11 cellular contexts compared by ENCODE assay signal in genomic region chr6:158772851-158773371, GRCh38. TPM values are rescaled to one million over a fixed set of nuclear protein-coding genes. Genes with fewer than 3 reads are reported as not detected.
DNase-seq lines count a peak whose midpoint lies in the region; ATAC-seq and TF ChIP-seq lines count a peak whose summit lies in the region.
"Had no signal": no experiment of that assay in that cellular context is flagged by ENCODE, and none has a peak within 500 bp of the region (broad histone marks: within the 10 kb centered on the region; RNA-seq: fewer than 3 reads in every experiment).

No MANE protein-coding gene starts in this region.

- CTCF ChIA-PET in Caco-2 (lab: Charles Lee): no interaction called here

- peaks cover 37% of the 10 kb centered on the region for H3K79me2 ChIP-seq in parathyroid adenoma

- no peak overlapping the region for H3K9ac ChIP-seq in parathyroid adenoma

- H3K4me1 ChIP-seq in Caco-2: no peaks in the 10 kb centered on the region
- H3K4me1 ChIP-seq in Peyer's patch: peaks cover 0 to 10% (median 0%) of the 10 kb centered on the region in 4 donors
- peaks cover 4 to 18% of the 10 kb centered on the region in 2 donors for H3K4me1 ChIP-seq in esophagus (ENCODE audit: control insufficient read depth in 2 of 2, insufficient read depth in 2 of 2, low read length in 1 of 2)
- H3K4me1 ChIP-seq in parathyroid adenoma: peaks cover 70% of the 10 kb centered on the region

- H3K9me3 ChIP-seq in Caco-2 (no peaks in the 10 kb centered on the region), Peyer's patch (no peaks in the 10 kb centered on the region), esophagus (ENCODE audit: control insufficient read depth in 2 of 2, insufficient read depth in 1 of 2, low read depth in 1 of 2, low read length in 1 of 2) (no peaks in the 10 kb centered on the region), parathyroid adenoma (ENCODE audit: control insufficient read depth, low read length) (no peaks in the 10 kb centered on the region)
- H3K9me3 ChIP-seq: neutrophil had no signal

- no peaks in the 10 kb centered on the region for H3K27me3 Mint-ChIP-seq in Caco-2 (ENCODE audit: insufficient read depth, unreplicated experiment)

- TF ChIP-seq CTCF in Caco-2 (IDR thresholded peaks at IDR 0.05; ENCODE audit: insufficient read depth in 1 of 2, low read depth in 1 of 2, low read length in 1 of 2, severe bottlenecking in 1 of 2, unreplicated experiment in 1 of 2): no peak
- TF ChIP-seq CTCF in Peyer's patch (IDR thresholded peaks at IDR 0.05): no peak
- TF ChIP-seq CTCF in parathyroid adenoma (IDR thresholded peaks at IDR 0.05): no peak

- POLR2A ChIA-PET in Caco-2 (lab: Charles Lee): no interaction called here

- TF ChIP-seq POLR2A in Peyer's patch (IDR thresholded peaks at IDR 0.05): no peak

- H3K4me3 Mint-ChIP-seq in Caco-2 (ENCODE audit: unreplicated experiment): no peak overlapping the region

- peak overlapping the region; percentile 77 for H3K27ac Mint-ChIP-seq in Caco-2 (ENCODE audit: unreplicated experiment)

- intact Hi-C loops in Caco-2 (cut with micrococcal nuclease; ENCODE audit: unreplicated experiment): no loop called here

- no peak overlapping the region for H2AFZ ChIP-seq in parathyroid adenoma

- H3K4me1 Mint-ChIP-seq in Caco-2 (ENCODE audit: low read depth, unreplicated experiment): peaks cover 12% of the 10 kb centered on the region

- H3K36me3 ChIP-seq in Caco-2 (ENCODE audit: control insufficient read depth, insufficient read depth, low read length): peaks cover 25% of the 10 kb centered on the region
- H3K36me3 ChIP-seq in Peyer's patch: peaks cover 0 to 87% (median 7%) of the 10 kb centered on the region in 3 donors
- H3K36me3 ChIP-seq in esophagus (ENCODE audit: control insufficient read depth in 2 of 2, insufficient read depth in 2 of 2, low read length in 1 of 2): peaks cover 36 to 72% of the 10 kb centered on the region in 2 donors
- H3K36me3 ChIP-seq in parathyroid adenoma (ENCODE audit: control insufficient read depth, insufficient read depth, low read length): no peaks in the 10 kb centered on the region

- WGBS in esophagus, 2 donors: 44 to 51% methylated on average over 6 of the region's 6 CpGs

- peak in 1 of 2 experiments; percentile 34 for DNase-seq in Caco-2
- DNase-seq in Peyer's patch: peak in 2 of 3 donors; percentile 62 to 83
- no peak for DNase-seq in activated CD4-positive, CD25-positive, alpha-beta regulatory T cell treated with anti-CD3 and anti-CD28 coated beads, Interleukin-2, amount 50 U/mL, for 72 hours
- DNase-seq in NCI-H345 (lab: John Stamatoyannopoulos, UW): no peak
- DNase-seq: NCI-H1048, SHP77 had no signal

- H3K36me3 Mint-ChIP-seq in Caco-2 (ENCODE audit: insufficient read depth, unreplicated experiment): peaks cover 100% of the 10 kb centered on the region

- H3K4me2 ChIP-seq in parathyroid adenoma (ENCODE audit: low read length): no peak overlapping the region

- H3K9me3 Mint-ChIP-seq in Caco-2 (ENCODE audit: unreplicated experiment): no peaks in the 10 kb centered on the region

- H3K27ac ChIP-seq in Peyer's patch (peak overlapping the region in 3 of 4 donors; percentile 61 to 91 (median 78)), esophagus (ENCODE audit: low read depth in 2 of 2, low read length in 1 of 2) (peak overlapping the region; percentile 85 to 96), parathyroid adenoma (peak overlapping the region; percentile 85)
- H3K27ac ChIP-seq: neutrophil had no signal

- ATAC-seq in GM19397 (IDR thresholded peaks at IDR 0.05; ENCODE audit: unreplicated experiment): no peak
- no peak for ATAC-seq in HG03039 (IDR thresholded peaks at IDR 0.05; ENCODE audit: unreplicated experiment)

- no peak overlapping the region for H3K4me3 ChIP-seq in Caco-2 (ENCODE audit: low read depth, low read length)
- H3K4me3 ChIP-seq in Peyer's patch: no peak overlapping the region
- no peak overlapping the region for H3K4me3 ChIP-seq in esophagus (ENCODE audit: low read depth in 1 of 2, low read length in 2 of 2)
- H3K4me3 ChIP-seq in parathyroid adenoma (ENCODE audit: low read depth, low read length): no peak overlapping the region

- H3K27me3 ChIP-seq in Caco-2 (replicated peaks; ENCODE audit: control insufficient read depth, insufficient read depth, low read length) (no peaks in the 10 kb centered on the region; the same call in 1 of the 2 replicates), Peyer's patch (no peaks in the 10 kb centered on the region), esophagus (ENCODE audit: control insufficient read depth in 1 of 2, insufficient read depth in 2 of 2, low read length in 2 of 2) (no peaks in the 10 kb centered on the region), parathyroid adenoma (ENCODE audit: control insufficient read depth, insufficient read depth, low read length) (no peaks in the 10 kb centered on the region)
- H3K27me3 ChIP-seq: neutrophil had no signal

- no TSS peak for BruUV-seq in Caco-2 (replicated peaks; lab: Mats Ljungman, UMichigan)

RNA-seq across cellular contexts. Expression of gene EZR, which starts 46.3 kb away (rescaled TPM):
- total RNA-seq in Caco-2 (2022) (282 and 290 TPM in 2 replicates), Peyer's patch (100 to 1,000 TPM; 201 to 515 (median 470) TPM)
- polyA plus RNA-seq in esophagus: 100 to 1,000 TPM; 211 to 257 TPM

Comparison
In these comparisons a context has a peak if more than half of its experiments do, and no peak if none do; other contexts are left out.
1. DNase-seq: peak in Peyer's patch (2 of 3); none in activated CD4-positive, CD25-positive, alpha-beta regulatory T cell treated with anti-CD3 and anti-CD28 coated beads, Interleukin-2, amount 50 U/mL, for 72 hours (single experiment) and NCI-H345 (single experiment).
2. Peak in every context shown above with its lines, with median percentiles within 50 percentile points of each other: H3K27ac ChIP-seq.